8 cellular contexts compared by ENCODE assay signal in the genomic region with DNA sequence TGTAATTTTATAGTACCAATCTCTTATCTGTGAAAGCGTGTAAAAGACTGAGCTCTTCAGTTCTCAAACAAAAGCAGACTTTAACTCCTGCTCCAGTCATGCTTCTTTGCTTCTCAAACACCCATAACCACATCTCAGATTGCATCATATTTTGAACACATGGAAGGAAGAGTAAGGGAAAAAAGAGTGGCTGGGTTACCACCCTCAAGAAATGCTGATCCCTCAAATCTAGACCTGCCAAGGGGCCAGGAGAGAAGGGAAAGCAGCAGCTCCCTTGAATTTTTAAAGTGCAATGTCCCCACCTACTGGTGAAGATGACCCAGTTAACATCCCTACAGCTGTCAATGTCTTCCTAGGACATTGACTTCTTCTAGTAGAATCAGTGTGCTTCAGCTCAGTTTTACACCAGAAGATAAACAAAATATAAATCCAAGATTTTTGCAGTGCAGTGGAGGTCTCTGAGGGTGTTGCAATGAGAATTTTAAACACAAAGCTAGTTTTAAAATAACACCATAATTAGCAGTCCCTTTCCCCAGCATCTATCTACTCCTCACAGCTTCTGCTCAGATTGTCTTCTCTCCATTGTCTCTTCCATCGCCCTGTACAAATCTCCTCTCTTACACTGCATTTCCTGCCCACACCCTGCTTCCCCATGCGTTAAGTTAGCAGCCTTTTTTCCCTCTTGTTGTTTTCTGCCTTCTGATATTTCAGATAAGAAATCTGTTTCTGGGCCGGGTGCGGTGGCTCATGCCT. TPM values are rescaled to one million over a fixed set of nuclear protein-coding genes. Genes with fewer than 3 reads are reported as not detected.
DNase-seq lines count a peak whose midpoint lies in the region; ATAC-seq and TF ChIP-seq lines count a peak whose summit lies in the region.

No MANE protein-coding gene starts in this region.

- no peaks in the 10 kb centered on the region for H3K79me1 ChIP-seq in trophoblast cell (ENCODE audit: low read length)

- no peaks in the 10 kb centered on the region for H3K4me1 ChIP-seq in CD4-positive, CD25-positive, alpha-beta regulatory T cell (ENCODE audit: control insufficient read depth, insufficient read depth, low read length, poor library complexity, severe bottlenecking)
- no peaks in the 10 kb centered on the region for H3K4me1 ChIP-seq in trophoblast cell (ENCODE audit: control insufficient read depth in 1 of 2, insufficient read depth in 2 of 2, low read length in 2 of 2)

- H3K4me3 ChIP-seq in CD4-positive, CD25-positive, alpha-beta regulatory T cell (ENCODE audit: low read depth, low read length): no peak overlapping the region
- H3K4me3 ChIP-seq in trophoblast cell (ENCODE audit: low read depth, low read length): no peak overlapping the region
- no peak overlapping the region for H3K4me3 ChIP-seq in MG63

- H3K9me3 Mint-ChIP-seq in CD4-positive, CD25-positive, alpha-beta regulatory T cell: peaks cover 0 to 7% (median 2%) of the 10 kb centered on the region in 7 donors
- H3K9me3 Mint-ChIP-seq in activated CD4-positive, alpha-beta memory T cell treated with anti-CD3 and anti-CD28 coated beads, Interleukin-2, amount 10 ng/mL, durations not matched to agents 7 days and 5 days: no peaks in the 10 kb centered on the region

- no peak overlapping the region for H4K12ac ChIP-seq in trophoblast cell (ENCODE audit: low read depth, low read length)

- in situ Hi-C loops in GM13977 (cut with MboI; ENCODE audit: low pct_unique_long_range_greater_than_20kb, low sequenced_read_pairs, unreplicated experiment): no loop called here

- CTCF ChIA-PET in activated CD4-positive, alpha-beta memory T cell treated with anti-CD3 and anti-CD28 coated beads, Interleukin-2, amount 10 ng/mL, durations not matched to agents 7 days and 5 days (lab: Charles Lee): interaction anchor here (0.7 to 6.1 kb wide), 30 partner anchors 9 to 387 kb away, joined by 3 to 113 read pairs (median 4); a partner anchor contains a TSS

- no peak overlapping the region for H3K4me2 ChIP-seq in trophoblast cell (ENCODE audit: low read length)

- peak; percentile 37 to 55 for ATAC-seq in CD4-positive, CD25-positive, alpha-beta regulatory T cell (ENCODE audit: low read depth in 2 of 2)

- peaks cover 6 to 9% of the 10 kb centered on the region in 2 experiments for H3K9me3 ChIP-seq in CD4-positive, CD25-positive, alpha-beta regulatory T cell (ENCODE audit: control insufficient read depth in 2 of 2, low read length in 2 of 2)
- no peaks in the 10 kb centered on the region for H3K9me3 ChIP-seq in trophoblast cell (ENCODE audit: insufficient read depth, low read depth, low read length)
- H3K9me3 ChIP-seq in MG63: no peaks in the 10 kb centered on the region

- H3K27me3 Mint-ChIP-seq in CD4-positive, CD25-positive, alpha-beta regulatory T cell: peaks cover 71% of the 10 kb centered on the region
- peaks cover 63% of the 10 kb centered on the region for H3K27me3 Mint-ChIP-seq in activated CD4-positive, alpha-beta memory T cell treated with anti-CD3 and anti-CD28 coated beads, Interleukin-2, amount 10 ng/mL, durations not matched to agents 7 days and 5 days

- WGBS in trophoblast cell (ENCODE audit: extremely low coverage, insufficient coverage, insufficient read length): no CpG with 5 or more reads among the region's 5 CpGs

- H3K36me3 Mint-ChIP-seq in CD4-positive, CD25-positive, alpha-beta regulatory T cell: no peaks in the 10 kb centered on the region
- H3K36me3 Mint-ChIP-seq in activated CD4-positive, alpha-beta memory T cell treated with anti-CD3 and anti-CD28 coated beads, Interleukin-2, amount 10 ng/mL, durations not matched to agents 7 days and 5 days (ENCODE audit: low read depth): no peaks in the 10 kb centered on the region

- peak; percentile 70 for TF ChIP-seq CTCF in GM13977 (IDR thresholded peaks at IDR 0.05; ENCODE audit: extremely low read depth, insufficient read depth, missing control alignments)

- H3K23ac ChIP-seq in trophoblast cell (ENCODE audit: low read length): no peak overlapping the region

- H3K9ac ChIP-seq in trophoblast cell (ENCODE audit: low read length): no peak overlapping the region

- H3K36me3 ChIP-seq in CD4-positive, CD25-positive, alpha-beta regulatory T cell (ENCODE audit: control insufficient read depth, insufficient read depth, low read length): no peaks in the 10 kb centered on the region
- no peaks in the 10 kb centered on the region for H3K36me3 ChIP-seq in trophoblast cell (ENCODE audit: control insufficient read depth in 1 of 2, insufficient read depth in 2 of 2, low read length in 2 of 2)
- no peaks in the 10 kb centered on the region for H3K36me3 ChIP-seq in MG63

- no peaks in the 10 kb centered on the region for H3K4me1 Mint-ChIP-seq in CD4-positive, CD25-positive, alpha-beta regulatory T cell
- peaks cover 3% of the 10 kb centered on the region for H3K4me1 Mint-ChIP-seq in activated CD4-positive, alpha-beta memory T cell treated with anti-CD3 and anti-CD28 coated beads, Interleukin-2, amount 10 ng/mL, durations not matched to agents 7 days and 5 days

- H3K27ac ChIP-seq in CD4-positive, CD25-positive, alpha-beta regulatory T cell (ENCODE audit: insufficient read depth, low read length, poor library complexity, severe bottlenecking): no peak overlapping the region
- H3K27ac ChIP-seq in trophoblast cell (ENCODE audit: low read depth, low read length): no peak overlapping the region

- no peak overlapping the region for H4K8ac ChIP-seq in trophoblast cell (ENCODE audit: low read depth, low read length)

- H2BK120ac ChIP-seq in trophoblast cell (ENCODE audit: insufficient read depth, low read length, poor library complexity): no peak overlapping the region

- no peak overlapping the region for H3K14ac ChIP-seq in trophoblast cell (ENCODE audit: low read length)

- no peak overlapping the region for H2BK12ac ChIP-seq in trophoblast cell (ENCODE audit: low read length)

- H3K18ac ChIP-seq in trophoblast cell (ENCODE audit: low read length): no peak overlapping the region

- no peak overlapping the region for H2AK5ac ChIP-seq in trophoblast cell (ENCODE audit: low read length)

- H3K27ac Mint-ChIP-seq in CD4-positive, CD25-positive, alpha-beta regulatory T cell: peak overlapping the region in 1 of 3 donors; percentile 14
- H3K27ac Mint-ChIP-seq in activated CD4-positive, alpha-beta memory T cell treated with anti-CD3 and anti-CD28 coated beads, Interleukin-2, amount 10 ng/mL, durations not matched to agents 7 days and 5 days: no peak overlapping the region

- no peaks in the 10 kb centered on the region for H3K79me2 ChIP-seq in trophoblast cell (ENCODE audit: control insufficient read depth, insufficient read depth, low read length, poor library complexity)

- no peak overlapping the region for H3K4me3 Mint-ChIP-seq in CD4-positive, CD25-positive, alpha-beta regulatory T cell
- H3K4me3 Mint-ChIP-seq in activated CD4-positive, alpha-beta memory T cell treated with anti-CD3 and anti-CD28 coated beads, Interleukin-2, amount 10 ng/mL, durations not matched to agents 7 days and 5 days: no peak overlapping the region

- H2AFZ ChIP-seq in trophoblast cell (ENCODE audit: insufficient read depth, low read length, poor library complexity): no peak overlapping the region

- no peak overlapping the region for H3K4ac ChIP-seq in trophoblast cell (ENCODE audit: low read depth, low read length)

- H3K27me3 ChIP-seq in CD4-positive, CD25-positive, alpha-beta regulatory T cell (ENCODE audit: control insufficient read depth, insufficient read depth, low read length): peaks cover 21% of the 10 kb centered on the region
- no peaks in the 10 kb centered on the region for H3K27me3 ChIP-seq in trophoblast cell (ENCODE audit: insufficient read depth, low read length)
- H3K27me3 ChIP-seq in MG63: peaks cover 6% of the 10 kb centered on the region

- DNase-seq in CD4-positive, CD25-positive, alpha-beta regulatory T cell: peak; percentile 15 to 54 (median 49)
- DNase-seq in GM13977 (ENCODE audit: low spot score) (peak; percentile 50), NCI-H2196 treated with DMSO at 0.1 percent for 48 hours (lab: John Stamatoyannopoulos, UW; ENCODE audit: unreplicated experiment) (peak; percentile 4), germinal center (ENCODE audit: low spot score) (peak; percentile 52), trophoblast cell (peak; percentile 43 to 77), MG63 (no peak), T-helper 9 cell (no peak)
- peak; percentile 43 for DNase-seq in activated CD4-positive, alpha-beta memory T cell treated with anti-CD3 and anti-CD28 coated beads, Interleukin-2, amount 10 ng/mL, durations not matched to agents 7 days and 5 days

- H2BK5ac ChIP-seq in trophoblast cell (ENCODE audit: low read depth, low read length, poor library complexity): no peak overlapping the region

- H4K91ac ChIP-seq in trophoblast cell (ENCODE audit: low read depth, low read length): no peak overlapping the region

- POLR2A ChIA-PET in activated CD4-positive, alpha-beta memory T cell treated with anti-CD3 and anti-CD28 coated beads, Interleukin-2, amount 10 ng/mL, durations not matched to agents 7 days and 5 days (lab: Charles Lee): interaction anchor here (1.7 kb wide), 1 partner anchor 11 kb away, joined by 4 read pairs; no protein-coding TSS in a partner anchor

RNA-seq across cellular contexts. Expression of a gene that starts 22.6 kb away (rescaled TPM):
- 5.4 TPM for total RNA-seq in CD4-positive, CD25-positive, alpha-beta regulatory T cell
- polyA plus RNA-seq in CD4-positive, CD25-positive, alpha-beta regulatory T cell: 1 to 10 TPM in 2 of 4 donors, not detected in 2; 3.7 to 3.8 TPM
- total RNA-seq in activated CD4-positive, alpha-beta memory T cell treated with anti-CD3 and anti-CD28 coated beads, Interleukin-2, amount 10 ng/mL, durations not matched to agents 7 days and 5 days: not detected
- not detected in 2 replicates for polyA plus RNA-seq in trophoblast cell (2013)
- total RNA-seq in MG63 (2014; rRNA removed; shearing (Covaris generic); ENCODE audit: low replicate concordance): not detected in 2 replicates

RNA-seq across cellular contexts. Expression of a gene that starts 30.8 kb away (rescaled TPM):
- total RNA-seq in CD4-positive, CD25-positive, alpha-beta regulatory T cell: 6.8 TPM
- 1 to 10 TPM in 2 of 4 donors, under 1 TPM in 2; 0.31 to 4.3 (median 1.6) TPM for polyA plus RNA-seq in CD4-positive, CD25-positive, alpha-beta regulatory T cell
- 1 to 10 TPM; 1.5 to 2.2 TPM for total RNA-seq in activated CD4-positive, alpha-beta memory T cell treated with anti-CD3 and anti-CD28 coated beads, Interleukin-2, amount 10 ng/mL, durations not matched to agents 7 days and 5 days
- 0.15 and 0.21 TPM in 2 replicates for polyA plus RNA-seq in trophoblast cell (2013)
- total RNA-seq in MG63 (2014; rRNA removed; shearing (Covaris generic); ENCODE audit: low replicate concordance): 1.8 and 8.2 TPM in 2 replicates

RNA-seq across cellular contexts. Expression of a gene that starts 44.8 kb away (rescaled TPM):
- total RNA-seq in CD4-positive, CD25-positive, alpha-beta regulatory T cell: 0.32 TPM
- 1 to 10 TPM in 3 of 4 donors, not detected in 1; 1.5 to 2.8 (median 2.2) TPM for polyA plus RNA-seq in CD4-positive, CD25-positive, alpha-beta regulatory T cell
- total RNA-seq in activated CD4-positive, alpha-beta memory T cell treated with anti-CD3 and anti-CD28 coated beads, Interleukin-2, amount 10 ng/mL, durations not matched to agents 7 days and 5 days: not detected
- polyA plus RNA-seq in trophoblast cell (2013): not detected in 2 replicates
- total RNA-seq in MG63 (2014; rRNA removed; shearing (Covaris generic); ENCODE audit: low replicate concordance): not detected in 2 replicates

RNA-seq across cellular contexts. Expression of a gene that starts 52.6 kb away (rescaled TPM):
- total RNA-seq in CD4-positive, CD25-positive, alpha-beta regulatory T cell: 165 TPM
- 10 to 100 TPM in 3 of 4 donors, 1 to 10 TPM in 1; 7.2 to 56.3 (median 31.9) TPM for polyA plus RNA-seq in CD4-positive, CD25-positive, alpha-beta regulatory T cell
- total RNA-seq in activated CD4-positive, alpha-beta memory T cell treated with anti-CD3 and anti-CD28 coated beads, Interleukin-2, amount 10 ng/mL, durations not matched to agents 7 days and 5 days: 100 to 1,000 TPM; 203 to 211 TPM
- polyA plus RNA-seq in trophoblast cell (2013): 0.82 and 0.92 TPM in 2 replicates
- 87.2 and 112 TPM in 2 replicates for total RNA-seq in MG63 (2014; rRNA removed; shearing (Covaris generic); ENCODE audit: low replicate concordance)

RNA-seq across cellular contexts. Expression of a gene that starts 57.9 kb away (rescaled TPM):
- total RNA-seq in CD4-positive, CD25-positive, alpha-beta regulatory T cell: 185 TPM
- polyA plus RNA-seq in CD4-positive, CD25-positive, alpha-beta regulatory T cell: 100 to 1,000 TPM; 462 to 803 (median 547) TPM
- total RNA-seq in activated CD4-positive, alpha-beta memory T cell treated with anti-CD3 and anti-CD28 coated beads, Interleukin-2, amount 10 ng/mL, durations not matched to agents 7 days and 5 days: 100 to 1,000 TPM; 389 to 401 TPM
- polyA plus RNA-seq in trophoblast cell (2013): 0.16 and 0.17 TPM in 2 replicates
- 164 and 166 TPM in 2 replicates for total RNA-seq in MG63 (2014; rRNA removed; shearing (Covaris generic); ENCODE audit: low replicate concordance)

Comparison
In these comparisons a context has a peak if more than half of its experiments do, and no peak if none do; other contexts are left out.
1. DNase-seq: peak in CD4-positive, CD25-positive, alpha-beta regulatory T cell (3 of 3), GM13977 (single experiment), NCI-H2196 treated with DMSO at 0.1 percent for 48 hours (single experiment), activated CD4-positive, alpha-beta memory T cell treated with anti-CD3 and anti-CD28 coated beads, Interleukin-2, amount 10 ng/mL, durations not matched to agents 7 days and 5 days (single experiment), germinal center (single experiment) and trophoblast cell (2 of 2); none in MG63 (single experiment) and T-helper 9 cell (single experiment).